ENCODE assay signal across 19 cellular contexts in genomic region chr11:64151337-64151736, GRCh38. TPM values are rescaled to one million over a fixed set of nuclear protein-coding genes. Genes with fewer than 3 reads are reported as not detected.
DNase-seq lines count a peak whose midpoint lies in the region; ATAC-seq, FAIRE-seq and TF ChIP-seq lines count a peak whose summit lies in the region.
"Had no signal": no experiment of that assay in that cellular context is flagged by ENCODE, and none has a peak within 500 bp of the region (broad histone marks: within the 10 kb centered on the region; RNA-seq: fewer than 3 reads in every experiment).

No MANE protein-coding gene starts in this region.

- H3K4me1 Mint-ChIP-seq in glutamatergic neuron (ENCODE audit: low read depth, unreplicated experiment), result peaks cover 20% of the 10 kb centered on the region

- ATAC-seq in K562, result no peak

- peaks cover 11% of the 10 kb centered on the region for H3K27me3 Mint-ChIP-seq in glutamatergic neuron (ENCODE audit: unreplicated experiment)
- H3K27me3 Mint-ChIP-seq: CD4-positive, CD25-positive, alpha-beta regulatory T cell had no signal

- no peak overlapping the region for H3K4me2 ChIP-seq in K562 (ENCODE audit: insufficient read depth, low read length)

- H3K4me3 ChIP-seq in left ventricle myocardium inferior (no peak overlapping the region), K562 (no peak overlapping the region), skeletal muscle tissue (ENCODE audit: low read length in 3 of 3) (peak overlapping the region in 2 of 3 donors; percentile 13 to 14)
- H3K4me3 ChIP-seq: GM23248, HAP-1 had no signal

- H3K27ac Mint-ChIP-seq in glutamatergic neuron (ENCODE audit: unreplicated experiment), result peak overlapping the region; percentile 34
- H3K27ac Mint-ChIP-seq: CD4-positive, CD25-positive, alpha-beta regulatory T cell; CD8-positive, alpha-beta memory T cell had no signal

- no peak for TF ChIP-seq EP300 in K562 (IDR thresholded peaks at IDR 0.05; ENCODE audit: low read length)

- TF ChIP-seq CTCF in left ventricle myocardium inferior (IDR thresholded peaks at IDR 0.05; ENCODE audit: borderline replicate concordance) (no peak), K562 (IDR thresholded peaks at IDR 0.05 in 2 of 3, conservative IDR thresholded peaks at IDR 0.05 in 1 of 3; ENCODE audit: insufficient read depth in 2 of 3, low read depth in 1 of 3, low read length in 3 of 3) (no peak), glutamatergic neuron (IDR thresholded peaks at IDR 0.05; ENCODE audit: partially characterized antibody, unreplicated experiment) (no peak)

- H3K36me3 Mint-ChIP-seq in glutamatergic neuron (ENCODE audit: unreplicated experiment), result no peaks in the 10 kb centered on the region
- H3K36me3 Mint-ChIP-seq: CD4-positive, CD25-positive, alpha-beta regulatory T cell; CD8-positive, alpha-beta memory T cell had no signal

- H4K20me1 ChIP-seq in K562 (replicated peaks; ENCODE audit: control insufficient read depth, insufficient read depth, low read length), result peaks cover 35% of the 10 kb centered on the region

- no TSS peak for BruUV-seq in K562 (replicated peaks; lab: Mats Ljungman, UMichigan)

- POLR2A ChIA-PET in K562 (lab: Yijun Ruan, JAX), result interaction anchor here (0.6 kb wide), 1 partner anchor 17 kb away, joined by 3 read pairs; no protein-coding TSS in a partner anchor

- peaks cover 71% of the 10 kb centered on the region for H3K4me1 ChIP-seq in left ventricle myocardium inferior
- H3K4me1 ChIP-seq in K562 (replicated peaks in 1 of 2; ENCODE audit: control insufficient read depth in 2 of 2, insufficient read depth in 2 of 2, low read length in 2 of 2), result peaks cover 6 to 41% of the 10 kb centered on the region in 2 experiments; a peak in 4 of 5 replicates
- peaks cover 57 to 77% (median 70%) of the 10 kb centered on the region in 3 donors for H3K4me1 ChIP-seq in skeletal muscle tissue (ENCODE audit: control insufficient read depth in 3 of 3, insufficient read depth in 3 of 3, low read length in 3 of 3)

- H2AFZ ChIP-seq in K562 (ENCODE audit: low read depth, low read length), result no peak overlapping the region
- H2AFZ ChIP-seq: GM23248 had no signal

- peak overlapping the region; percentile 88 for H3K27ac ChIP-seq in left ventricle myocardium inferior (replicated peaks)
- H3K27ac ChIP-seq in K562 (ENCODE audit: extremely low read depth, low read depth, low read length), result no peak overlapping the region
- H3K27ac ChIP-seq in skeletal muscle tissue (ENCODE audit: low read depth, low read length), result peak overlapping the region; percentile 68
- H3K27ac ChIP-seq: GM23248 had no signal

- CTCF ChIA-PET in K562 (lab: Yijun Ruan, JAX; ENCODE audit: low intra/inter-chr PET ratio), result no interaction called here

- H3K36me3 ChIP-seq in left ventricle myocardium inferior (peaks cover 5% of the 10 kb centered on the region), K562 (ENCODE audit: control insufficient read depth, insufficient read depth, low read length) (peaks cover 17% of the 10 kb centered on the region; the same call in 2 of the 3 replicates), skeletal muscle tissue (ENCODE audit: control insufficient read depth in 3 of 3, insufficient read depth in 3 of 3, low read length in 3 of 3) (peaks cover 0 to 12% (median 3%) of the 10 kb centered on the region in 3 donors)
- H3K36me3 ChIP-seq: BE2C had no signal

- peaks cover 7% of the 10 kb centered on the region for H3K9me3 Mint-ChIP-seq in glutamatergic neuron (ENCODE audit: unreplicated experiment)
- H3K9me3 Mint-ChIP-seq: CD8-positive, alpha-beta memory T cell had no signal

- FAIRE-seq in K562 (lab: Jason Lieb, UNC), result no peak
- FAIRE-seq: A204.1, GM12892, GM18507 had no signal

- no peak for TF ChIP-seq POLR2A in K562 (conservative IDR thresholded peaks at IDR 0.05)

- WGBS in K562 (ENCODE audit: insufficient coverage, low coverage, missing lambda C conversion rate), result 86% methylated on average over 7 of the region's 8 CpGs

- no peak overlapping the region for H3K4me3 Mint-ChIP-seq in glutamatergic neuron (ENCODE audit: unreplicated experiment)
- H3K4me3 Mint-ChIP-seq: CD4-positive, CD25-positive, alpha-beta regulatory T cell; CD8-positive, alpha-beta memory T cell had no signal

- TF ChIP-seq RAD21 in K562 (CRISPR knock-in tag; conservative IDR thresholded peaks at IDR 0.05 in 1 of 2, IDR thresholded peaks at IDR 0.05 in 1 of 2), result no peak

- H3K9me3 ChIP-seq in left ventricle myocardium inferior (replicated peaks), result no peaks in the 10 kb centered on the region
- H3K9me3 ChIP-seq in K562 (replicated peaks; ENCODE audit: control insufficient read depth, insufficient read depth, low read depth, low read length), result no peaks in the 10 kb centered on the region
- no peaks in the 10 kb centered on the region for H3K9me3 ChIP-seq in skeletal muscle tissue (ENCODE audit: control insufficient read depth in 3 of 3, low read length in 3 of 3)
- H3K9me3 ChIP-seq: BE2C, HAP-1 had no signal

- in situ Hi-C loops in K562 (cut with MboI), result no loop called here

- no peaks in the 10 kb centered on the region for H3K9me1 ChIP-seq in K562 (ENCODE audit: control insufficient read depth, insufficient read depth, low read length)

- DNase-seq in left ventricle myocardium inferior, result no peak
- no peak for DNase-seq in cardiac septum (ENCODE audit: low spot score)
- DNase-seq in K562 (ENCODE audit: extremely low read depth in 1 of 4, low spot score in 3 of 4), result no peak
- DNase-seq in glutamatergic neuron, result no peak
- DNase-seq in DMS53 treated with DMSO at 0.1 percent for 48 hours (lab: John Stamatoyannopoulos, UW; ENCODE audit: unreplicated experiment), result no peak
- no peak for DNase-seq in ureter (ENCODE audit: low spot score)
- DNase-seq in DMS 273 treated with DMSO at 0.1 percent for 48 hours (lab: John Stamatoyannopoulos, UW), result no peak
- DNase-seq: ACHN; CD4-positive, CD25-positive, alpha-beta regulatory T cell; CD8-positive, alpha-beta memory T cell; GDM1; GM23248 had no signal

- H3K9ac ChIP-seq in K562 (ENCODE audit: insufficient read depth in 1 of 2, low read depth in 2 of 2, low read length in 2 of 2), result peak overlapping the region in 1 of 2 experiments; percentile 36; a peak in 2 of 4 replicates
- peak overlapping the region in 1 of 3 donors; percentile 68 for H3K9ac ChIP-seq in skeletal muscle tissue (ENCODE audit: low read depth in 1 of 3, low read length in 3 of 3)
- H3K9ac ChIP-seq: GM23248 had no signal

- peaks cover 7% of the 10 kb centered on the region; the same call in 1 of the 3 replicates for H3K79me2 ChIP-seq in K562 (ENCODE audit: control insufficient read depth, insufficient read depth, low read length)

- intact Hi-C loops in left ventricle myocardium inferior (cut with micrococcal nuclease) (no loop called here), cardiac septum (cut with DNase I) (loop anchor here (5.0 kb wide), 1 partner anchor 314 kb away; the partner anchor contains the start of gene MARK2), K562 (cut with micrococcal nuclease) (loop anchor here (5.0 kb wide), 1 partner anchor 384 kb away; the partner anchor contains the start of gene ZFTA)

- H3K27me3 ChIP-seq in left ventricle myocardium inferior (ENCODE audit: low read depth) (no peaks in the 10 kb centered on the region), K562 (ENCODE audit: control insufficient read depth in 2 of 2, insufficient read depth in 2 of 2, low read length in 2 of 2) (no peaks in the 10 kb centered on the region), skeletal muscle tissue (ENCODE audit: control insufficient read depth in 3 of 3, insufficient read depth in 3 of 3, low read length in 3 of 3) (no peaks in the 10 kb centered on the region)
- H3K27me3 ChIP-seq: BE2C had no signal

RNA-seq across cellular contexts. Expression of gene MACROD1, which starts 14.6 kb away (rescaled TPM):
- total RNA-seq in left ventricle myocardium inferior (127 TPM), cardiac septum (86.2 TPM), K562 (2014; rRNA removed) (60.0 and 64.5 TPM in 2 replicates), K562 (2014; rRNA removed; fragmentation: Illumina TruSeq; extraction: Trizol) (25.5 and 25.9 TPM in 2 replicates), K562 (2015; rRNA removed; fragmentation: Illumina TruSeq; extraction: Trizol) (42.3 and 50.0 TPM in 2 replicates), K562 (2021) (45.2 and 47.3 TPM in 2 replicates), glutamatergic neuron (ENCODE audit: unreplicated experiment) (12.7 TPM), skeletal muscle tissue (91.9 TPM), ureter (27.3 TPM)
- 63.3 and 92.7 TPM in 2 replicates for total RNA-seq in K562 (2011; cell fraction: chromatin; rRNA removed; ENCODE audit: low replicate concordance)
- total RNA-seq in K562 (2011; cell fraction: nucleolus; rRNA removed), result 79.2 and 103 TPM in 2 replicates
- 54.7 and 61.3 TPM in 2 replicates for total RNA-seq in K562 (2011; cell fraction: nucleoplasm; rRNA removed)
- polyA plus RNA-seq in K562 (2011; rRNA removed) (26.4 and 31.0 TPM in 2 replicates), K562 (2014; fragmentation: Illumina TruSeq; extraction: Trizol) (13.4 and 19.4 TPM in 2 replicates), K562 (2014; fragmentation: Nextera tagmentation; extraction: Ambion mirVana) (1 to 10 TPM; 1.1 to 2.3 TPM), K562 (2014; rRNA removed) (45.7 and 54.9 TPM in 2 replicates)
- 39.3 and 90.4 TPM in 2 replicates for polyA plus RNA-seq in K562 (2011; cell fraction: cytosol; rRNA removed)
- polyA plus RNA-seq in K562 (2011; cell fraction: nucleus; rRNA removed), result 128 and 166 TPM in 2 replicates
- polyA plus RNA-seq in K562 (2012), result 34.4 and 49.3 TPM in 2 replicates
- polyA minus RNA-seq in K562 (2011; rRNA and poly(A)+ RNA removed), result 12.7 and 14.8 TPM in 2 replicates
- polyA minus RNA-seq in K562 (2011; cell fraction: cytosol; rRNA and poly(A)+ RNA removed), result 16.8 and 23.4 TPM in 2 replicates
- 20.7 and 28.4 TPM in 2 replicates for polyA minus RNA-seq in K562 (2011; cell fraction: nucleus; rRNA and poly(A)+ RNA removed)

RNA-seq across cellular contexts. Expression of gene STIP1, which starts 34.6 kb away (rescaled TPM):
- total RNA-seq in left ventricle myocardium inferior, result 97.4 TPM
- 86.0 TPM for total RNA-seq in cardiac septum
- 306 and 548 TPM in 2 replicates for total RNA-seq in K562 (2011; cell fraction: chromatin; rRNA removed; ENCODE audit: low replicate concordance)
- total RNA-seq in K562 (2011; cell fraction: nucleolus; rRNA removed), result 286 and 316 TPM in 2 replicates
- total RNA-seq in K562 (2011; cell fraction: nucleoplasm; rRNA removed), result 232 and 255 TPM in 2 replicates
- total RNA-seq in K562 (2014; rRNA removed), result 407 and 459 TPM in 2 replicates
- total RNA-seq in K562 (2014; rRNA removed; fragmentation: Illumina TruSeq; extraction: Trizol), result 340 and 344 TPM in 2 replicates
- total RNA-seq in K562 (2015; rRNA removed; fragmentation: Illumina TruSeq; extraction: Trizol), result 363 and 385 TPM in 2 replicates
- total RNA-seq in K562 (2021), result 346 and 350 TPM in 2 replicates
- 324 and 332 TPM in 2 replicates for polyA plus RNA-seq in K562 (2011; rRNA removed)
- 186 and 200 TPM in 2 replicates for polyA plus RNA-seq in K562 (2011; cell fraction: cytosol; rRNA removed)
- polyA plus RNA-seq in K562 (2011; cell fraction: nucleus; rRNA removed), result 175 and 176 TPM in 2 replicates
- polyA plus RNA-seq in K562 (2012), result 218 and 368 TPM in 2 replicates
- 358 and 465 TPM in 2 replicates for polyA plus RNA-seq in K562 (2014; fragmentation: Illumina TruSeq; extraction: Trizol)
- 100 to 1,000 TPM in 1 of 2 experiments, 10 to 100 TPM in 1; 58.1 to 122 TPM for polyA plus RNA-seq in K562 (2014; fragmentation: Nextera tagmentation; extraction: Ambion mirVana)
- polyA plus RNA-seq in K562 (2014; rRNA removed), result 353 and 363 TPM in 2 replicates
- 415 and 509 TPM in 2 replicates for polyA minus RNA-seq in K562 (2011; rRNA and poly(A)+ RNA removed)
- 226 and 244 TPM in 2 replicates for polyA minus RNA-seq in K562 (2011; cell fraction: cytosol; rRNA and poly(A)+ RNA removed)
- polyA minus RNA-seq in K562 (2011; cell fraction: nucleus; rRNA and poly(A)+ RNA removed), result 111 and 217 TPM in 2 replicates
- 160 TPM for total RNA-seq in glutamatergic neuron (ENCODE audit: unreplicated experiment)
- total RNA-seq in skeletal muscle tissue, result 69.9 TPM
- 119 TPM for total RNA-seq in ureter

RNA-seq across cellular contexts. Expression of gene FERMT3, which starts 55.2 kb away (rescaled TPM):
- total RNA-seq in left ventricle myocardium inferior (5.4 TPM), cardiac septum (7.8 TPM), K562 (2014; rRNA removed) (192 and 205 TPM in 2 replicates), K562 (2014; rRNA removed; fragmentation: Illumina TruSeq; extraction: Trizol) (25.5 and 39.3 TPM in 2 replicates), K562 (2015; rRNA removed; fragmentation: Illumina TruSeq; extraction: Trizol) (74.5 and 79.5 TPM in 2 replicates), K562 (2021) (249 and 275 TPM in 2 replicates), glutamatergic neuron (ENCODE audit: unreplicated experiment) (2.0 TPM), skeletal muscle tissue (4.7 TPM), ureter (15.5 TPM)
- 73.9 and 265 TPM in 2 replicates for total RNA-seq in K562 (2011; cell fraction: chromatin; rRNA removed; ENCODE audit: low replicate concordance)
- total RNA-seq in K562 (2011; cell fraction: nucleolus; rRNA removed), result 233 and 244 TPM in 2 replicates
- 103 and 120 TPM in 2 replicates for total RNA-seq in K562 (2011; cell fraction: nucleoplasm; rRNA removed)
- polyA plus RNA-seq in K562 (2011; rRNA removed) (79.7 and 134 TPM in 2 replicates), K562 (2014; fragmentation: Illumina TruSeq; extraction: Trizol) (98.1 and 207 TPM in 2 replicates), K562 (2014; fragmentation: Nextera tagmentation; extraction: Ambion mirVana) (1 to 10 TPM; 3.2 to 7.2 TPM), K562 (2014; rRNA removed) (169 and 202 TPM in 2 replicates)
- polyA plus RNA-seq in K562 (2011; cell fraction: cytosol; rRNA removed), result 111 and 282 TPM in 2 replicates
- polyA plus RNA-seq in K562 (2011; cell fraction: nucleus; rRNA removed), result 306 and 623 TPM in 2 replicates
- 176 and 251 TPM in 2 replicates for polyA plus RNA-seq in K562 (2012)
- 29.0 and 41.3 TPM in 2 replicates for polyA minus RNA-seq in K562 (2011; rRNA and poly(A)+ RNA removed)
- 111 and 123 TPM in 2 replicates for polyA minus RNA-seq in K562 (2011; cell fraction: cytosol; rRNA and poly(A)+ RNA removed)
- 68.5 and 84.4 TPM in 2 replicates for polyA minus RNA-seq in K562 (2011; cell fraction: nucleus; rRNA and poly(A)+ RNA removed)
- total RNA-seq: H4 had no signal

Comparison
In these comparisons a context has a peak if more than half of its experiments do, and no peak if none do; other contexts are left out.
1. H3K4me3 ChIP-seq: peak in skeletal muscle tissue (2 of 3); none in left ventricle myocardium inferior (single experiment) and K562 (single experiment).